In the genomic region with DNA sequence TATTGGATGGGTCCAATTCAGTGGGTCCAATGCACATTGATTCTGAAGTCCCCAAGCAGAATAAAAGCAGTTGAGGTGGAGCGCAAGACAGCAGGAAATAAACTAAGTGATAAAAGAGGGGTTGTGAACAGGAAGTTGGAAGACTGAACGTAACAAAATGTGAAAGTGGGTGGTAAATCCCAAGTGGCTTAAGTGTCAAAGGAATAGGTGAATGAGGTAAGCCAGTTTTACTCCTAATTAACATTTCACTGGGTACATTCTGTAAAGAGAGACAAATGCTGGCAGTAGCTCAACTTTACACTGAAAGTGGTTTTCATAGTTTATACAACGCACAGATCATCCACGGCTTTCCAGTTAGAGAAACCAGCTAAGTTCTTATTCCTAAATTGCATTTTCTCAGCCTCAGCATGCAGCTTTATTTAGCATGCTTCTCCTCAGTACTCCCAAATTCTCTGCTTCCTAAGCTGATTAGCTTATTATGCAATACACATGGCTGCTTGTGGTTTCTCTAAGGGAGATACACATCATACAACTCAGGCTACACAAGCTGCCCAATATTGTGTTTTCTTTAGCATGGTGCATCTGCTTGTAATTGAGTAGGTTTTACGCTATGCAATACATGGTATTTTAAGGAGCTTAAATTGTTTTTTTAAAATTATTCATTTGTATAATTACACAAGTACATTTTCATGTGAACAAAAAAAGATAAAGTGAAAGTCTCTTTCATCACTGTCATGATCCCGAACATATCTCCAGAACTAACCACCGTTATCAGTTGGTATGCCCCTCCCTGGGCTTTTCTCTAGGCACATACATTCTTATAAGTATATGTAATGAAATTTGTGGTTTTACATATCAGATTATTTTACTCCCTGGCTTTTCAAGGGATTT, we compare ENCODE assay signal across 11 cellular contexts. TPM values are rescaled to one million over a fixed set of nuclear protein-coding genes. Genes with fewer than 3 reads are reported as not detected.
DNase-seq lines count a peak whose midpoint lies in the region; ATAC-seq, FAIRE-seq and TF ChIP-seq lines count a peak whose summit lies in the region.
"Had no signal": no experiment of that assay in that cellular context is flagged by ENCODE, and none has a peak within 500 bp of the region (broad histone marks: within the 10 kb centered on the region; RNA-seq: fewer than 3 reads in every experiment).

No MANE protein-coding gene starts in this region.

- DNase-seq in GM12891 (ENCODE audit: insufficient read length, low spot score) (no peak), LNCaP clone FGC (ENCODE audit: low read depth) (peak; percentile 56), brain microvascular endothelial cell (peak; percentile 79), omental fat pad (ENCODE audit: low spot score) (no peak), midbrain (lab: John Stamatoyannopoulos, UW) (no peak), DMS79 (lab: John Stamatoyannopoulos, UW) (no peak)
- no peak for DNase-seq in stimulated activated CD8-positive, alpha-beta memory T cell treated with anti-CD3 and anti-CD28 coated beads, Interleukin-4, amount 100 ng/mL, for 48 hours
- DNase-seq: activated T-cell treated with anti-CD3 and anti-CD28 coated beads, Interleukin-2, amount 50 U/mL, for 4 hours; retina had no signal

- H3K27me3 ChIP-seq in brain microvascular endothelial cell (replicated peaks), result no peaks in the 10 kb centered on the region
- H3K27me3 ChIP-seq: esophagus muscularis mucosa had no signal

- H3K27ac ChIP-seq in brain microvascular endothelial cell, result no peak overlapping the region

- ATAC-seq in omental fat pad (ENCODE audit: low FRiP score) (peak; percentile 60), GM18858 (IDR thresholded peaks at IDR 0.05; ENCODE audit: unreplicated experiment) (no peak)
- ATAC-seq: activated T-cell treated with anti-CD3 and anti-CD28 coated beads, Interleukin-2, amount 50 U/mL, for 4 hours had no signal

- FAIRE-seq in GM12891 (lab: Jason Lieb, UNC), result peak; percentile 72

- TF ChIP-seq POLR2A in GM12891 (IDR thresholded peaks at IDR 0.05; ENCODE audit: low read depth, low read length), result no peak

- H3K4me3 ChIP-seq in LNCaP clone FGC (ENCODE audit: low read depth, low read length) (no peak overlapping the region), brain microvascular endothelial cell (ENCODE audit: low read depth, low read length) (no peak overlapping the region)
- H3K4me3 ChIP-seq: esophagus muscularis mucosa had no signal

- H3K36me3 ChIP-seq in brain microvascular endothelial cell (replicated peaks), result no peaks in the 10 kb centered on the region
- H3K36me3 ChIP-seq: esophagus muscularis mucosa had no signal

- TF ChIP-seq CTCF in LNCaP clone FGC (IDR thresholded peaks at IDR 0.05; ENCODE audit: control insufficient read depth, extremely low read depth, insufficient read depth) (no peak), brain microvascular endothelial cell (IDR thresholded peaks at IDR 0.05; ENCODE audit: low read depth, low read length, missing control alignments) (no peak), omental fat pad (IDR thresholded peaks at IDR 0.05) (no peak)

- in situ Hi-C loops in brain microvascular endothelial cell (cut with HindIII; ENCODE audit: low pct_ligation_motif_present, low sequenced_read_pairs), result loop anchor here (25.0 kb wide), 1 partner anchor 381 kb away; no protein-coding TSS in a partner anchor

TF ChIP-seq in GM12891, 5 proteins besides CTCF, POLR2A, EP300 and RAD21:
- no peak for TF ChIP-seq POU2F2 (IDR thresholded peaks at IDR 0.05; ENCODE audit: low read depth, low read length)
- no peak for TF ChIP-seq POLR2AphosphoS5 (IDR thresholded peaks at IDR 0.05; ENCODE audit: low read depth, low read length)
- TF ChIP-seq PAX5 (IDR thresholded peaks at IDR 0.05; ENCODE audit: insufficient read depth, low read length, severe bottlenecking), result no peak
- TF ChIP-seq SPI1 (IDR thresholded peaks at IDR 0.05; ENCODE audit: low read depth, low read length), result no peak
- no peak for TF ChIP-seq TAF1 (IDR thresholded peaks at IDR 0.05; ENCODE audit: low read depth, low read length)
TF ChIP-seq in GM12891: peak in this region for 0.

RNA-seq across cellular contexts. Expression of a gene that starts 34.2 kb away (rescaled TPM):
- 51.6 TPM for polyA plus RNA-seq in GM12891 (2012; ENCODE audit: low read depth, missing spikeins)
- 100 to 1,000 TPM; 159 to 225 (median 220) TPM for total RNA-seq in omental fat pad

Comparison
In these comparisons a context has a peak if more than half of its experiments do, and no peak if none do; other contexts are left out.
1. DNase-seq: peak in LNCaP clone FGC (single experiment) and brain microvascular endothelial cell (single experiment); none in GM12891 (single experiment), omental fat pad (single experiment), stimulated activated CD8-positive, alpha-beta memory T cell treated with anti-CD3 and anti-CD28 coated beads, Interleukin-4, amount 100 ng/mL, for 48 hours (single experiment), midbrain (single experiment) and DMS79 (single experiment).